Comparison of ENCODE assay signal across 17 cellular contexts in the genomic region with DNA sequence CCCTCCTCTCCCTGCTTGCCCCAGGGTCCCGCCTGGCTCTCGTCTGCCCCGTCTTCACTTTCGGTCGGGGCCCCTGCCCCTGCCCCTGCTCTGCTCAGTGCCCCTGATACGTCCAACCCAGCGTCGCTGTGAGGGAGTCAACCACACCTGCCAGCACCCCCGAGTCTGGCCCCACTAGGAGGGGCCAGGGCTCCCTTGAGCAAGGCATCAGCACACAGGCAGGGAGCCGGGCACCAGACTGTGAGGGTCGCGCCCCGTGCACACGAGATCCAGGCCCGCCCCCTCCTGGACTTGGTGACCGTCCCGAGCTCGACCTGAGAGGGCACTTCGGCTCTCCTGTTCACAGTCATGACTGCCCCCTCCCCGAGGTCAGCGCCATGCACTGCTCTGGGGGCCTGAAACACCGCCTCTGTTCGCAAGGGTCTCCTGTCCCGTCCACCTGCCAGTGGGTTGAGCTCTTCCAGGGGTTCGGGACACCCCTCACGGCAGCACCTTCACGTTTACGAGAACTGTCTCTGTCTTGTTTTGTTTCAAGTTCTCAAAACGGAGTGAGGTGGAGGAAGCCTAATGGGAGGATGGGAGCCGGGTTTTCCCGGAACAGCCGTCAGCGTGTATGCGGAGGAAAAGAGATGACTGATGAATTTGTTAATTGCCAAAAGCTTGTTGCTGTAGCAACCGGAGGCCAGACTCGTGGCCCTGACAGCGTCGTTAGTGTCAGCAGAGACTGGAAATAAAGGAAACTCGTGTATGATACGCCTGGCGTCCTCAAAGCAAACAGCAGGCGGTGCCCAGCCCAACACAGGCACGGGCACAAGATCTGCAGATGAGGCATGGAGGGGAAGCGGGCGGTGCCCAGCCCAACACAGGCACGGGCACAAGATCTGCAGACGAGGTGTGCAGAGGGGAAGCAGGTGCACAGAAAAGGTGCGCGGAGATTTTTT. TPM values are rescaled to one million over a fixed set of nuclear protein-coding genes. Genes with fewer than 3 reads are reported as not detected.
DNase-seq lines count a peak whose midpoint lies in the region; ATAC-seq and TF ChIP-seq lines count a peak whose summit lies in the region.
"Had no signal": no experiment of that assay in that cellular context is flagged by ENCODE, and none has a peak within 500 bp of the region (broad histone marks: within the 10 kb centered on the region; RNA-seq: fewer than 3 reads in every experiment).

No MANE protein-coding gene starts in this region.

- peaks cover 19% of the 10 kb centered on the region for H3K36me3 Mint-ChIP-seq in GM23338 (ENCODE audit: low read depth)

- H4K20me1 ChIP-seq in GM23338 (replicated peaks; ENCODE audit: insufficient read depth), result peaks cover 5% of the 10 kb centered on the region

- peaks cover 5% of the 10 kb centered on the region for H3K27me3 Mint-ChIP-seq in GM23338 (ENCODE audit: insufficient read depth, low read depth, poor library complexity)
- H3K27me3 Mint-ChIP-seq: activated naive CD8-positive, alpha-beta T cell treated with anti-CD3 and anti-CD28 coated beads for 36 hours; effector memory CD8-positive, alpha-beta T cell; naive B cell had no signal

- TF ChIP-seq CTCF in omental fat pad (IDR thresholded peaks at IDR 0.05) (no peak), GM23338 (conservative IDR thresholded peaks at IDR 0.05; ENCODE audit: low read depth in 2 of 2) (no peak)

- no peak overlapping the region for H3K4me2 ChIP-seq in GM23338

- no peaks in the 10 kb centered on the region for H3K4me1 Mint-ChIP-seq in GM23338
- H3K4me1 Mint-ChIP-seq: activated naive CD8-positive, alpha-beta T cell treated with anti-CD3 and anti-CD28 coated beads for 36 hours had no signal

- H3K27me3 ChIP-seq in GM23338 (ENCODE audit: insufficient read depth), result no peaks in the 10 kb centered on the region
- H3K27me3 ChIP-seq: stomach had no signal

- H3K27ac Mint-ChIP-seq in GM23338, result no peak overlapping the region
- H3K27ac Mint-ChIP-seq: activated naive CD8-positive, alpha-beta T cell treated with anti-CD3 and anti-CD28 coated beads for 36 hours had no signal

- no peaks in the 10 kb centered on the region for H3K4me1 ChIP-seq in GM23338 (ENCODE audit: insufficient read depth)
- H3K4me1 ChIP-seq: stomach had no signal

- H3K79me2 ChIP-seq in GM23338 (replicated peaks; ENCODE audit: insufficient read depth), result no peaks in the 10 kb centered on the region

- no peak overlapping the region for H2AFZ ChIP-seq in GM23338

- peak; percentile 27 for ATAC-seq in esophagus mucosa
- peak; percentile 48 for ATAC-seq in omental fat pad (ENCODE audit: low FRiP score)
- no peak for ATAC-seq in GM23338
- no peak for ATAC-seq in HG03139 (IDR thresholded peaks at IDR 0.05; ENCODE audit: unreplicated experiment)
- ATAC-seq: effector memory CD8-positive, alpha-beta T cell had no signal

- no peaks in the 10 kb centered on the region for H3K36me3 ChIP-seq in GM23338 (ENCODE audit: insufficient read depth)

- no peak overlapping the region for H3K27ac ChIP-seq in GM23338 (ENCODE audit: low read depth)
- H3K27ac ChIP-seq: stomach had no signal

- 0 out of 2 replicates have a peak, but pooled peaks cover 5% of the 10 kb centered on the region for H3F3A ChIP-seq in GM23338 (replicated peaks; ENCODE audit: low read depth)

- no peaks in the 10 kb centered on the region for H3K9me2 ChIP-seq in GM23338 (ENCODE audit: insufficient read depth)

- H3K9me3 Mint-ChIP-seq in GM23338, result no peaks in the 10 kb centered on the region; the same call in 2 of the 3 replicates

- no peak overlapping the region for H3K4me3 ChIP-seq in GM23338
- H3K4me3 ChIP-seq: stomach had no signal

- DNase-seq in DMS153 (lab: John Stamatoyannopoulos, UW) (peak; percentile 91), NCI-H69 (lab: John Stamatoyannopoulos, UW) (peak; percentile 97), omental fat pad (ENCODE audit: low spot score) (no peak), T-helper 1 cell (no peak), GM23338 (ENCODE audit: low spot score) (no peak)
- DNase-seq in activated CD4-positive, alpha-beta T cell treated with anti-CD3 and anti-CD28 coated beads, Interleukin-2, amount 50 U/mL, for 1 hour, result no peak
- DNase-seq: activated CD4-positive, alpha-beta T cell treated with anti-CD3 and anti-CD28 coated beads for 4 hours; activated naive CD8-positive, alpha-beta T cell treated with anti-CD3 and anti-CD28 coated beads for 36 hours; effector memory CD8-positive, alpha-beta T cell; foreskin fibroblast; GDM1; naive B cell; NCI-H1436; NCI-H510A; stomach had no signal

- H3K4me3 Mint-ChIP-seq in GM23338, result no peak overlapping the region
- H3K4me3 Mint-ChIP-seq: activated naive CD8-positive, alpha-beta T cell treated with anti-CD3 and anti-CD28 coated beads for 36 hours; effector memory CD8-positive, alpha-beta T cell; naive B cell had no signal

TF ChIP-seq in GM23338, 12 proteins besides CTCF, POLR2A, EP300 and RAD21:
- no peak for TF ChIP-seq NANOG (IDR thresholded peaks at IDR 0.05; ENCODE audit: borderline replicate concordance)
- TF ChIP-seq, protein P1, sequence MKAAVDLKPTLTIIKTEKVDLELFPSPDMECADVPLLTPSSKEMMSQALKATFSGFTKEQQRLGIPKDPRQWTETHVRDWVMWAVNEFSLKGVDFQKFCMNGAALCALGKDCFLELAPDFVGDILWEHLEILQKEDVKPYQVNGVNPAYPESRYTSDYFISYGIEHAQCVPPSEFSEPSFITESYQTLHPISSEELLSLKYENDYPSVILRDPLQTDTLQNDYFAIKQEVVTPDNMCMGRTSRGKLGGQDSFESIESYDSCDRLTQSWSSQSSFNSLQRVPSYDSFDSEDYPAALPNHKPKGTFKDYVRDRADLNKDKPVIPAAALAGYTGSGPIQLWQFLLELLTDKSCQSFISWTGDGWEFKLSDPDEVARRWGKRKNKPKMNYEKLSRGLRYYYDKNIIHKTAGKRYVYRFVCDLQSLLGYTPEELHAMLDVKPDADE (IDR thresholded peaks at IDR 0.05), result no peak
- no peak for TF ChIP-seq EZH2 (IDR thresholded peaks at IDR 0.05; ENCODE audit: low read depth, unreplicated experiment)
- TF ChIP-seq CREB1 (CRISPR knock-in tag; IDR thresholded peaks at IDR 0.05; ENCODE audit: low read depth), result no peak
- no peak for TF ChIP-seq EZH2phosphoT487 (IDR thresholded peaks at IDR 0.05; ENCODE audit: unreplicated experiment)
- TF ChIP-seq ZNF114 (CRISPR knock-in tag; IDR thresholded peaks at IDR 0.05), result no peak
- TF ChIP-seq STAT1 (IDR thresholded peaks at IDR 0.05; ENCODE audit: unreplicated experiment), result no peak

RNA-seq across cellular contexts. Expression of gene KCNG2, which starts 48.2 kb away (rescaled TPM):
- total RNA-seq in esophagus mucosa, result 0.20 TPM
- total RNA-seq in omental fat pad, result 1 to 10 TPM in 1 of 4 donors, under 1 TPM in 2, not detected in 1; 0.75 to 2.4 (median 0.96) TPM
- total RNA-seq in GM23338 (2014; rRNA removed; shearing (Covaris generic)), result 0.52 TPM in 1 of 2 replicates, not detected in the other
- polyA plus RNA-seq in GM23338 (2016; fragmentation: Nextera tagmentation; extraction: Ambion mirVana), result 0.13 TPM in 1 of 2 replicates, not detected in the other
- total RNA-seq: activated naive CD8-positive, alpha-beta T cell treated with anti-CD3 and anti-CD28 coated beads for 36 hours had no signal

Comparison
In these comparisons a context has a peak if more than half of its experiments do, and no peak if none do; other contexts are left out.
1. DNase-seq: peak in DMS153 (single experiment) and NCI-H69 (single experiment); none in omental fat pad (single experiment), T-helper 1 cell (0 of 5), GM23338 (single experiment) and activated CD4-positive, alpha-beta T cell treated with anti-CD3 and anti-CD28 coated beads, Interleukin-2, amount 50 U/mL, for 1 hour (single experiment).
2. ATAC-seq: peak in esophagus mucosa (single experiment) and omental fat pad (single experiment); none in GM23338 (single experiment) and HG03139 (single experiment).